Comparison of ENCODE assay signal across 14 cellular contexts in genomic region chr17:72192409-72193192, GRCh38.
DNase-seq lines count a peak whose midpoint lies in the region; ATAC-seq and TF ChIP-seq lines count a peak whose summit lies in the region.
"Had no signal": no experiment of that assay in that cellular context is flagged by ENCODE, and none has a peak within 500 bp of the region (broad histone marks: within the 10 kb centered on the region; RNA-seq: fewer than 3 reads in every experiment).

No MANE protein-coding gene starts in this region.

- TF ChIP-seq POLR2A in gastroesophageal sphincter (IDR thresholded peaks at IDR 0.05), result no peak

- no peak overlapping the region for H3K4me3 ChIP-seq in RWPE2 (ENCODE audit: severe bottlenecking)
- H3K4me3 ChIP-seq in gastroesophageal sphincter, result no peak overlapping the region
- H3K4me3 ChIP-seq in osteoblast (ENCODE audit: insufficient read depth, low read length), result peak overlapping the region; percentile 3
- H3K4me3 ChIP-seq: GM12878 had no signal

- no peak for TF ChIP-seq EP300 in gastroesophageal sphincter (IDR thresholded peaks at IDR 0.05)

- no peak overlapping the region for H3K4ac ChIP-seq in H9 (ENCODE audit: low read depth, low read length)

- no peak overlapping the region for H4K5ac ChIP-seq in H9 (ENCODE audit: insufficient read length, low read depth, low read length)

- H4K91ac ChIP-seq in H9 (ENCODE audit: insufficient read length, low read depth, low read length), result no peak overlapping the region

- DNase-seq in Daoy (ENCODE audit: low read depth), result peak; percentile 69
- no peak for DNase-seq in RWPE2 (ENCODE audit: low spot score)
- peak; percentile 89 for DNase-seq in osteoblast (ENCODE audit: insufficient read length, low spot score, missing footprints)
- DNase-seq in H9, result no peak
- DNase-seq in DMS79 (lab: John Stamatoyannopoulos, UW), result no peak
- no peak for DNase-seq in stimulated activated naive B cell treated with anti-CD40 and anti-IgM and Interleukin-4, amounts not matched to agents 10 μg/mL and 1 μg/mL and 100 μg/mL, for 72 hours
- no peak for DNase-seq in NCI-H2107 (lab: John Stamatoyannopoulos, UW)
- DNase-seq: activated CD4-positive, alpha-beta T cell treated with anti-CD3 and anti-CD28 coated beads for 1 hour; activated naive CD4-positive, alpha-beta T cell treated with anti-CD3 and anti-CD28 coated beads, Interleukin-2, amount 10 ng/mL, durations not matched to agents 7 days and 5 days; effector memory CD4-positive, alpha-beta T cell; NCI-H526; stimulated activated CD4-positive, alpha-beta T cell treated with anti-CD3 and anti-CD28 coated beads, Interleukin-4, amount 100 ng/mL, for 1 hour had no signal

- no peak overlapping the region for H2BK15ac ChIP-seq in H9 (ENCODE audit: low read depth, low read length)

- H3K27ac ChIP-seq in RWPE2 (ENCODE audit: poor library complexity, severe bottlenecking), result no peak overlapping the region
- H3K27ac ChIP-seq in gastroesophageal sphincter, result peak overlapping the region in 1 of 4 donors; percentile 23
- H3K27ac ChIP-seq in osteoblast (ENCODE audit: low read depth, low read length), result peak overlapping the region; percentile 97
- H3K27ac ChIP-seq in H9 (ENCODE audit: insufficient read length, low read depth, low read length), result no peak overlapping the region

- no peak overlapping the region; a peak in 2 of 7 replicates for H3K27ac Mint-ChIP-seq in H9
- H3K27ac Mint-ChIP-seq in stimulated activated naive B cell treated with anti-CD40 and anti-IgM and Interleukin-4, amounts not matched to agents 10 μg/mL and 1 μg/mL and 100 μg/mL, for 72 hours, result no peak overlapping the region
- H3K27ac Mint-ChIP-seq: activated naive CD4-positive, alpha-beta T cell treated with anti-CD3 and anti-CD28 coated beads, Interleukin-2, amount 10 ng/mL, durations not matched to agents 7 days and 5 days had no signal

- TF ChIP-seq CTCF in RWPE2 (IDR thresholded peaks at IDR 0.05; ENCODE audit: poor library complexity, severe bottlenecking) (no peak), gastroesophageal sphincter (IDR thresholded peaks at IDR 0.05) (no peak), osteoblast (IDR thresholded peaks at IDR 0.05; ENCODE audit: extremely low read depth, low read depth, low read length) (no peak), H9 (conservative IDR thresholded peaks at IDR 0.05) (no peak)

- no peak overlapping the region for H2BK12ac ChIP-seq in H9 (ENCODE audit: insufficient read length, low read depth, low read length)

- H2AFZ ChIP-seq in osteoblast (ENCODE audit: low read length), result peak overlapping the region; percentile 12
- H2AFZ ChIP-seq in H9 (ENCODE audit: low read length), result no peak overlapping the region

- H3K4me1 ChIP-seq in RWPE2 (ENCODE audit: insufficient read depth, poor library complexity, severe bottlenecking) (no peaks in the 10 kb centered on the region), gastroesophageal sphincter (no peaks in the 10 kb centered on the region), osteoblast (ENCODE audit: insufficient read depth, low read length) (peaks cover 37% of the 10 kb centered on the region), H9 (ENCODE audit: insufficient read depth, low read length) (no peaks in the 10 kb centered on the region)

- no peak overlapping the region for H3K18ac ChIP-seq in H9 (ENCODE audit: insufficient read length, low read depth, low read length)

- H4K20me1 ChIP-seq in osteoblast (ENCODE audit: insufficient read depth, low read length) (no peaks in the 10 kb centered on the region), H9 (ENCODE audit: control insufficient read depth, insufficient read depth, insufficient read length) (no peaks in the 10 kb centered on the region)

- no peak overlapping the region for H2AK5ac ChIP-seq in H9 (ENCODE audit: insufficient read length, low read length)

- no peak overlapping the region for H2BK5ac ChIP-seq in H9 (ENCODE audit: insufficient read length, low read length)

- peaks cover 4% of the 10 kb centered on the region for H3K27me3 Mint-ChIP-seq in H9 (ENCODE audit: low read depth)
- no peaks in the 10 kb centered on the region for H3K27me3 Mint-ChIP-seq in stimulated activated naive B cell treated with anti-CD40 and anti-IgM and Interleukin-4, amounts not matched to agents 10 μg/mL and 1 μg/mL and 100 μg/mL, for 72 hours
- H3K27me3 Mint-ChIP-seq: activated naive CD4-positive, alpha-beta T cell treated with anti-CD3 and anti-CD28 coated beads, Interleukin-2, amount 10 ng/mL, durations not matched to agents 7 days and 5 days had no signal

- H3K9me3 ChIP-seq in RWPE2 (ENCODE audit: severe bottlenecking) (no peaks in the 10 kb centered on the region), gastroesophageal sphincter (peaks cover 0 to 18% (median 0%) of the 10 kb centered on the region in 3 donors), osteoblast (ENCODE audit: low read depth, low read length) (no peaks in the 10 kb centered on the region), H9 (ENCODE audit: control insufficient read depth, low read depth, low read length) (no peaks in the 10 kb centered on the region)

- no peak overlapping the region for H2BK120ac ChIP-seq in H9 (ENCODE audit: low read depth, low read length, poor library complexity, severe bottlenecking)

- H3K23me2 ChIP-seq in H9 (ENCODE audit: insufficient read length, low read depth, low read length, poor library complexity, severe bottlenecking), result no peaks in the 10 kb centered on the region

- H3K14ac ChIP-seq in H9 (ENCODE audit: insufficient read depth, low read length), result no peak overlapping the region

- no peaks in the 10 kb centered on the region for H3K36me3 Mint-ChIP-seq in H9 (ENCODE audit: insufficient read depth in 1 of 3, low read depth in 3 of 3)
- H3K36me3 Mint-ChIP-seq in stimulated activated naive B cell treated with anti-CD40 and anti-IgM and Interleukin-4, amounts not matched to agents 10 μg/mL and 1 μg/mL and 100 μg/mL, for 72 hours, result no peaks in the 10 kb centered on the region
- H3K36me3 Mint-ChIP-seq: activated naive CD4-positive, alpha-beta T cell treated with anti-CD3 and anti-CD28 coated beads, Interleukin-2, amount 10 ng/mL, durations not matched to agents 7 days and 5 days had no signal

- ATAC-seq in RWPE2 (ENCODE audit: low read depth), result peak; percentile 79
- ATAC-seq in gastroesophageal sphincter, result peak; percentile 83
- no peak for ATAC-seq in stimulated activated naive B cell treated with anti-CD40 and anti-IgM and Interleukin-4, amounts not matched to agents 10 μg/mL and 1 μg/mL and 100 μg/mL, for 72 hours (replicated peaks)
- ATAC-seq: GM12878 had no signal

- no peak overlapping the region for H3K23ac ChIP-seq in H9 (ENCODE audit: insufficient read length, low read depth, low read length)

- no peak overlapping the region for H3T11ph ChIP-seq in H9 (ENCODE audit: low read length)

- H3K27me3 ChIP-seq in RWPE2 (ENCODE audit: insufficient read depth, poor library complexity, severe bottlenecking), result no peaks in the 10 kb centered on the region
- peaks cover 8% of the 10 kb centered on the region for H3K27me3 ChIP-seq in gastroesophageal sphincter
- no peaks in the 10 kb centered on the region for H3K27me3 ChIP-seq in osteoblast (ENCODE audit: insufficient read depth, low read length)
- no peaks in the 10 kb centered on the region for H3K27me3 ChIP-seq in H9 (ENCODE audit: insufficient read depth, low read length)

- H3K79me1 ChIP-seq in H9 (ENCODE audit: insufficient read depth, low read depth, low read length, poor library complexity, severe bottlenecking), result no peaks in the 10 kb centered on the region

- H3K9ac ChIP-seq in H9 (ENCODE audit: extremely low read depth, insufficient read length, low read length), result no peak overlapping the region

- no peak overlapping the region for H3K4me3 Mint-ChIP-seq in H9
- no peak overlapping the region for H3K4me3 Mint-ChIP-seq in stimulated activated naive B cell treated with anti-CD40 and anti-IgM and Interleukin-4, amounts not matched to agents 10 μg/mL and 1 μg/mL and 100 μg/mL, for 72 hours
- H3K4me3 Mint-ChIP-seq: activated naive CD4-positive, alpha-beta T cell treated with anti-CD3 and anti-CD28 coated beads, Interleukin-2, amount 10 ng/mL, durations not matched to agents 7 days and 5 days had no signal

- no peaks in the 10 kb centered on the region for H3K79me2 ChIP-seq in osteoblast (ENCODE audit: insufficient read depth, low read length)
- H3K79me2 ChIP-seq in H9 (ENCODE audit: insufficient read depth, low read length), result no peaks in the 10 kb centered on the region

- H3K9me3 Mint-ChIP-seq in H9, result peaks cover 3% of the 10 kb centered on the region in 2 experiments; a peak in 2 of 5 replicates
- H3K9me3 Mint-ChIP-seq in stimulated activated naive B cell treated with anti-CD40 and anti-IgM and Interleukin-4, amounts not matched to agents 10 μg/mL and 1 μg/mL and 100 μg/mL, for 72 hours, result peaks cover 5 to 6% of the 10 kb centered on the region in 2 donors

- no peak overlapping the region for H3K56ac ChIP-seq in H9 (ENCODE audit: insufficient read length, low read depth, low read length)

- no peak overlapping the region for H2BK20ac ChIP-seq in H9 (ENCODE audit: low read depth, low read length, poor library complexity, severe bottlenecking)

- H3K4me1 Mint-ChIP-seq in H9, result peaks cover 6 to 12% of the 10 kb centered on the region in 2 experiments
- no peaks in the 10 kb centered on the region for H3K4me1 Mint-ChIP-seq in stimulated activated naive B cell treated with anti-CD40 and anti-IgM and Interleukin-4, amounts not matched to agents 10 μg/mL and 1 μg/mL and 100 μg/mL, for 72 hours
- H3K4me1 Mint-ChIP-seq: activated naive CD4-positive, alpha-beta T cell treated with anti-CD3 and anti-CD28 coated beads, Interleukin-2, amount 10 ng/mL, durations not matched to agents 7 days and 5 days had no signal

- H4K8ac ChIP-seq in H9 (replicated peaks; ENCODE audit: insufficient read length, low read depth, low read length), result no peak overlapping the region

- H3K4me2 ChIP-seq in osteoblast (ENCODE audit: insufficient read depth, low read length), result peak overlapping the region; percentile 32
- H3K4me2 ChIP-seq in H9 (ENCODE audit: insufficient read depth, insufficient read length, low read length), result no peak overlapping the region

- H3K36me3 ChIP-seq in RWPE2 (ENCODE audit: low read depth) (no peaks in the 10 kb centered on the region), gastroesophageal sphincter (no peaks in the 10 kb centered on the region), osteoblast (ENCODE audit: insufficient read depth, low read length) (no peaks in the 10 kb centered on the region)

- WGBS in gastroesophageal sphincter (ENCODE audit: low coverage in 1 of 2), 2 donors, result 62 to 83% methylated on average over 6 of the region's 8 CpGs
- no CpG with 5 or more reads among the region's 8 CpGs for WGBS in H9 (ENCODE audit: extremely low coverage, insufficient read length, low lambda C conversion rate)

Comparison
In these comparisons a context has a peak if more than half of its experiments do, and no peak if none do; other contexts are left out.
1. DNase-seq: peak in Daoy (single experiment) and osteoblast (single experiment); none in RWPE2 (single experiment), H9 (single experiment), DMS79 (single experiment), stimulated activated naive B cell treated with anti-CD40 and anti-IgM and Interleukin-4, amounts not matched to agents 10 μg/mL and 1 μg/mL and 100 μg/mL, for 72 hours (single experiment) and NCI-H2107 (single experiment).
2. ATAC-seq: peak in RWPE2 (single experiment) and gastroesophageal sphincter (single experiment); none in stimulated activated naive B cell treated with anti-CD40 and anti-IgM and Interleukin-4, amounts not matched to agents 10 μg/mL and 1 μg/mL and 100 μg/mL, for 72 hours (0 of 2).